In the genomic region with DNA sequence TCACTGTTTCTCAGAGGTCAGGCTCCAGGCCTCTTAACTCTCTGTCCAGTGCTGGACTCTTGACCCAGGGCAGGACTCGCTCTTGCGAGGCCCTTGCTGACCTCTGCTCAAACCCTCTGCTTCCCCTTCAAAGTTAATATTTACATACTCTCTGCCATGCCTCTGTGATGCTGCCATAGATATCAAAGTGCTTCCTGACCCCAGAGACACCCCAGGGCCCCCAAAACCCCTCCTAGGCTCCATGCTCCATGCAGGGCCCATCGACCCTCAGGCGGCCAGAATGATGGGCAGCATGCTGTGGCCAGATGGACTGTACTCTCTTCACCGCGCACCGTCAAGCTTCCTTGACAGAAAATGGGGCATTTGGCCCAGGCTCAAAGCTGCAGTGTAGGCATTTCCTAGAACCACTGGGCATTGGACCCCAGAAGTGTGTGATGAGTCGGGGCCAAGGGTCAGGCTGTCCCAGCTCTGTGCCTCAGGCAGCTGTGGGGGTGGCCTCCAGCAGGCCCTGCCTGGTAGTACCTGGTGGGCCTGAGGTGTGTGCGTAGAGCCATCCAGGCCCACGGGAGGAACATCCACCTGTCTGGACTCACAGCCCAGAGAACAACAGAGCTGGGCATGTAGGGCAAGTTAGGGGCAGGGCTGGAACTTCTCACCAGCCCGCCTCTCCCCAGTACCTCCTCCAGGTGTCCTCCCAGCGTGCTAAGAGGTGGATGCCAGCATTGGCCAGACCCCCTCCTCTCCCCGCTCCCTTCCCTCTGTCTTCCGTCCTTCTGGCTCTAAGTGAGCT, we compare ENCODE assay signal across 1 cellular context.
TF ChIP-seq lines count a peak whose summit lies in the region.

No MANE protein-coding gene starts in this region.

TF ChIP-seq in HepG2, 621 proteins besides CTCF, POLR2A, EP300 and RAD21 (continued from another document and continues in another):
- TF ChIP-seq, protein P1, sequence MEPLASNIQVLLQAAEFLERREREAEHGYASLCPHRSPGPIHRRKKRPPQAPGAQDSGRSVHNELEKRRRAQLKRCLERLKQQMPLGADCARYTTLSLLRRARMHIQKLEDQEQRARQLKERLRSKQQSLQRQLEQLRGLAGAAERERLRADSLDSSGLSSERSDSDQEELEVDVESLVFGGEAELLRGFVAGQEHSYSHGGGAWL (CRISPR knock-in tag; IDR thresholded peaks at IDR 0.05), result 0 out of 2 replicates have a peak, but pooled peaks have one; percentile 7
- TF ChIP-seq, protein P2, sequence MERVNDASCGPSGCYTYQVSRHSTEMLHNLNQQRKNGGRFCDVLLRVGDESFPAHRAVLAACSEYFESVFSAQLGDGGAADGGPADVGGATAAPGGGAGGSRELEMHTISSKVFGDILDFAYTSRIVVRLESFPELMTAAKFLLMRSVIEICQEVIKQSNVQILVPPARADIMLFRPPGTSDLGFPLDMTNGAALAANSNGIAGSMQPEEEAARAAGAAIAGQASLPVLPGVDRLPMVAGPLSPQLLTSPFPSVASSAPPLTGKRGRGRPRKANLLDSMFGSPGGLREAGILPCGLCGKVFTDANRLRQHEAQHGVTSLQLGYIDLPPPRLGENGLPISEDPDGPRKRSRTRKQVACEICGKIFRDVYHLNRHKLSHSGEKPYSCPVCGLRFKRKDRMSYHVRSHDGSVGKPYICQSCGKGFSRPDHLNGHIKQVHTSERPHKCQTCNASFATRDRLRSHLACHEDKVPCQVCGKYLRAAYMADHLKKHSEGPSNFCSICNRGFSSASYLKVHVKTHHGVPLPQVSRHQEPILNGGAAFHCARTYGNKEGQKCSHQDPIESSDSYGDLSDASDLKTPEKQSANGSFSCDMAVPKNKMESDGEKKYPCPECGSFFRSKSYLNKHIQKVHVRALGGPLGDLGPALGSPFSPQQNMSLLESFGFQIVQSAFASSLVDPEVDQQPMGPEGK (CRISPR knock-in tag; IDR thresholded peaks at IDR 0.05), result peak; percentile 98
- TF ChIP-seq POLR2G (IDR thresholded peaks at IDR 0.05; ENCODE audit: low read depth, low read length), result peak; percentile 34; the same call in 1 of the 2 replicates
- TF ChIP-seq, protein P3, sequence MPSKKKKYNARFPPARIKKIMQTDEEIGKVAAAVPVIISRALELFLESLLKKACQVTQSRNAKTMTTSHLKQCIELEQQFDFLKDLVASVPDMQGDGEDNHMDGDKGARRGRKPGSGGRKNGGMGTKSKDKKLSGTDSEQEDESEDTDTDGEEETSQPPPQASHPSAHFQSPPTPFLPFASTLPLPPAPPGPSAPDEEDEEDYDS (CRISPR knock-in tag; IDR thresholded peaks at IDR 0.05), result peak; percentile 48; the same call in 1 of the 2 replicates
- TF ChIP-seq DR1 (CRISPR knock-in tag; IDR thresholded peaks at IDR 0.05), result peak; percentile 76
- TF ChIP-seq, protein P4, sequence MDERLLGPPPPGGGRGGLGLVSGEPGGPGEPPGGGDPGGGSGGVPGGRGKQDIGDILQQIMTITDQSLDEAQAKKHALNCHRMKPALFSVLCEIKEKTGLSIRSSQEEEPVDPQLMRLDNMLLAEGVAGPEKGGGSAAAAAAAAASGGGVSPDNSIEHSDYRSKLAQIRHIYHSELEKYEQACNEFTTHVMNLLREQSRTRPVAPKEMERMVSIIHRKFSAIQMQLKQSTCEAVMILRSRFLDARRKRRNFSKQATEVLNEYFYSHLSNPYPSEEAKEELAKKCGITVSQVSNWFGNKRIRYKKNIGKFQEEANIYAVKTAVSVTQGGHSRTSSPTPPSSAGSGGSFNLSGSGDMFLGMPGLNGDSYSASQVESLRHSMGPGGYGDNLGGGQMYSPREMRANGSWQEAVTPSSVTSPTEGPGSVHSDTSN (CRISPR knock-in tag; IDR thresholded peaks at IDR 0.05), result no peak
- TF ChIP-seq, protein P5, sequence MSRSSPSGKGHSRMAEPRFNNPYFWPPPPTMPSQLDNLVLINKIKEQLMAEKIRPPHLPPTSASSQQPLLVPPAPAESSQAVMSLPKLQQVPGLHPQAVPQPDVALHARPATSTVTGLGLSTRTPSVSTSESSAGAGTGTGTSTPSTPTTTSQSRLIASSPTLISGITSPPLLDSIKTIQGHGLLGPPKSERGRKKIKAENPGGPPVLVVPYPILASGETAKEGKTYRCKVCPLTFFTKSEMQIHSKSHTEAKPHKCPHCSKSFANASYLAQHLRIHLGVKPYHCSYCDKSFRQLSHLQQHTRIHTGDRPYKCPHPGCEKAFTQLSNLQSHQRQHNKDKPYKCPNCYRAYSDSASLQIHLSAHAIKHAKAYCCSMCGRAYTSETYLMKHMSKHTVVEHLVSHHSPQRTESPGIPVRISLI (CRISPR knock-in tag; IDR thresholded peaks at IDR 0.05; ENCODE audit: borderline replicate concordance), result peak; percentile 59; the same call in 1 of the 2 replicates
- TF ChIP-seq, protein P6, sequence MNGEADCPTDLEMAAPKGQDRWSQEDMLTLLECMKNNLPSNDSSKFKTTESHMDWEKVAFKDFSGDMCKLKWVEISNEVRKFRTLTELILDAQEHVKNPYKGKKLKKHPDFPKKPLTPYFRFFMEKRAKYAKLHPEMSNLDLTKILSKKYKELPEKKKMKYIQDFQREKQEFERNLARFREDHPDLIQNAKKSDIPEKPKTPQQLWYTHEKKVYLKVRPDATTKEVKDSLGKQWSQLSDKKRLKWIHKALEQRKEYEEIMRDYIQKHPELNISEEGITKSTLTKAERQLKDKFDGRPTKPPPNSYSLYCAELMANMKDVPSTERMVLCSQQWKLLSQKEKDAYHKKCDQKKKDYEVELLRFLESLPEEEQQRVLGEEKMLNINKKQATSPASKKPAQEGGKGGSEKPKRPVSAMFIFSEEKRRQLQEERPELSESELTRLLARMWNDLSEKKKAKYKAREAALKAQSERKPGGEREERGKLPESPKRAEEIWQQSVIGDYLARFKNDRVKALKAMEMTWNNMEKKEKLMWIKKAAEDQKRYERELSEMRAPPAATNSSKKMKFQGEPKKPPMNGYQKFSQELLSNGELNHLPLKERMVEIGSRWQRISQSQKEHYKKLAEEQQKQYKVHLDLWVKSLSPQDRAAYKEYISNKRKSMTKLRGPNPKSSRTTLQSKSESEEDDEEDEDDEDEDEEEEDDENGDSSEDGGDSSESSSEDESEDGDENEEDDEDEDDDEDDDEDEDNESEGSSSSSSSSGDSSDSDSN (CRISPR knock-in tag; IDR thresholded peaks at IDR 0.05), result peak; percentile 76
- TF ChIP-seq ZNF746 (CRISPR knock-in tag; IDR thresholded peaks at IDR 0.05), result peak; percentile 62; the same call in 1 of the 2 replicates
- TF ChIP-seq NFRKB (IDR thresholded peaks at IDR 0.05), result no peak
- TF ChIP-seq NFE2L2 (IDR thresholded peaks at IDR 0.05; ENCODE audit: low read length), result no peak
- TF ChIP-seq ZNF431 (CRISPR knock-in tag; IDR thresholded peaks at IDR 0.05; ENCODE audit: borderline replicate concordance, low read depth), result 0 out of 2 replicates have a peak, but pooled peaks have one; percentile 66
- TF ChIP-seq CC2D1A (CRISPR knock-in tag; IDR thresholded peaks at IDR 0.05), result no peak
- TF ChIP-seq ZNF772 (CRISPR knock-in tag; IDR thresholded peaks at IDR 0.05), result peak; percentile 95; the same call in 1 of the 2 replicates
- no peak for TF ChIP-seq FIP1L1 (IDR thresholded peaks at IDR 0.05; ENCODE audit: borderline replicate concordance, insufficient read depth, low read depth, low read length)
- TF ChIP-seq ZNF232 (CRISPR knock-in tag; IDR thresholded peaks at IDR 0.05; ENCODE audit: borderline replicate concordance), result 0 out of 2 replicates have a peak, but pooled peaks have one; percentile 26
- TF ChIP-seq ZNF550 (CRISPR knock-in tag; IDR thresholded peaks at IDR 0.05; ENCODE audit: borderline replicate concordance), result no peak
- TF ChIP-seq, protein P7, sequence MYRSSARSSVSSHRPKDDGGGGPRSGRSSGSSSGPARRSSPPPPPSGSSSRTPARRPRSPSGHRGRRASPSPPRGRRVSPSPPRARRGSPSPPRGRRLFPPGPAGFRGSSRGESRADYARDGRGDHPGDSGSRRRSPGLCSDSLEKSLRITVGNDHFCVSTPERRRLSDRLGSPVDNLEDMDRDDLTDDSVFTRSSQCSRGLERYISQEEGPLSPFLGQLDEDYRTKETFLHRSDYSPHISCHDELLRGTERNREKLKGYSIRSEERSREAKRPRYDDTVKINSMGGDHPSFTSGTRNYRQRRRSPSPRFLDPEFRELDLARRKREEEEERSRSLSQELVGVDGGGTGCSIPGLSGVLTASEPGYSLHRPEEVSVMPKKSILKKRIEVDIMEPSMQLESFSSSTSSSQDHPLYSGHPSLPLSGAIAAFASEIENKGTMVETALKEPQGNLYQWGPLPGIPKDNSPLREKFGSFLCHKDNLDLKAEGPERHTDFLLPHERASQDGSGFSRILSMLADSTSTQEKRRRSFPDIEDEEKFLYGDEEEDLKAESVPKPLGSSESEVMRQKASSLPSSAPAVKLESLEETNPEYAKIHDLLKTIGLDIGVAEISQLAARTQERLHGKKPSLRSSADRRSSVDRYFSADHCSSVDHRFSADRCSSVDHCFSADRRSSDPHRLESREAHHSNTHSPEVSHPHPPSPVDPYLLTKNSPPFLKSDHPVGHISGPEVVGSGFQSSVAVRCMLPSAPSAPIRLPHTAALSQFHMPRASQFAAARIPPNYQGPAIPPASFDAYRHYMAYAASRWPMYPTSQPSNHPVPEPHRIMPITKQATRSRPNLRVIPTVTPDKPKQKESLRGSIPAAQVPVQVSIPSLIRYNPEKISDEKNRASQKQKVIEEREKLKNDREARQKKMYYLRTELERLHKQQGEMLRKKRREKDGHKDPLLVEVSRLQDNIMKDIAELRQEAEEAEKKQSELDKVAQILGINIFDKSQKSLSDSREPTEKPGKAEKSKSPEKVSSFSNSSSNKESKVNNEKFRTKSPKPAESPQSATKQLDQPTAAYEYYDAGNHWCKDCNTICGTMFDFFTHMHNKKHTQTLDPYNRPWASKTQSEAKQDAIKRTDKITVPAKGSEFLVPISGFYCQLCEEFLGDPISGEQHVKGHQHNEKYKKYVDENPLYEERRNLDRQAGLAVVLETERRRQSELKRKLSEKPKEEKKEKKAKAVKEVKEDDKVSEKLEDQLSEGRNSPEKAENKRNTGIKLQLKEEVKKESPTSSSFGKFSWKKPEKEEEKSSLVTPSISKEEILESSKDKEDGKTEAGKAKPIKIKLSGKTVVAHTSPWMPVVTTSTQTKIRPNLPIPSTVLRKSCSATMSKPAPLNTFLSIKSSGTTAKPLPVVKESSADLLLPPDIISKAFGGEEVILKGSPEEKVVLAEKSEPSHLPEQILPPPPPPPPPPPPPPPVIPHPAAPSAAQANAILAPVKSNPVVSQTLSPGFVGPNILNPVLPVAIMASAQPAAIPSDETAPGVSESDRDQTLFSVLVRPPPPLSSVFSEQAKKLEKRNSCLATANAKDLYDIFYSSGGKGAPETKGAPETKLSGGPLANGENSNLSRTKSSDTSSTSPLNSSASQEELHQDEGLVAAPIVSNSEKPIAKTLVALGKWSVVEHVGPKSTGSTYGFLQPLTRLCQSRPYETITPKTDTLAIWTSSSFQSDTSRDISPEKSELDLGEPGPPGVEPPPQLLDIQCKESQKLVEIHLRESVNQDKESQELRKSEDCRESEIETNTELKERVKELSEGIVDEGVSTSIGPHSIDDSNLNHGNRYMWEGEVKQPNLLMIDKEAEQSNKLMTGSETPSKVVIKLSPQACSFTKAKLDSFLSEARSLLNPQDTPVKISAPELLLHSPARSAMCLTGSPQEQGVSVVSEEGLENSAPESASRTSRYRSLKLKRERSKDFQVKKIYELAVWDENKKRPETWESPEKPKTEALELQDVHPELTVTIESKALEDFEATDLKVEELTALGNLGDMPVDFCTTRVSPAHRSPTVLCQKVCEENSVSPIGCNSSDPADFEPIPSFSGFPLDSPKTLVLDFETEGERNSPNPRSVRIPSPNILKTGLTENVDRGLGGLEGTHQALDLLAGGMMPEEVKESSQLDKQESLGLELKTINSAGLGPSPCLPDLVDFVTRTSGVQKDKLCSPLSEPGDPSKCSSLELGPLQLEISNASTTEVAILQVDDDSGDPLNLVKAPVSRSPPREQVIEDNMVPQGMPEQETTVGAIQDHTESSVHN (CRISPR knock-in tag; IDR thresholded peaks at IDR 0.05), result no peak
- peak; percentile 78 for TF ChIP-seq ZNF543 (CRISPR knock-in tag; IDR thresholded peaks at IDR 0.05)
- peak; percentile 87 for TF ChIP-seq TEAD3 (CRISPR knock-in tag; optimal IDR thresholded peaks at IDR 0.05; ENCODE audit: borderline replicate concordance)
- TF ChIP-seq NFYB (CRISPR knock-in tag; IDR thresholded peaks at IDR 0.05), result no peak
- TF ChIP-seq ZNF569 (CRISPR knock-in tag; IDR thresholded peaks at IDR 0.05; ENCODE audit: borderline replicate concordance), result no peak
- TF ChIP-seq ELF1 (CRISPR knock-in tag; IDR thresholded peaks at IDR 0.05), result 0 out of 2 replicates have a peak, but pooled peaks have one; percentile 29
- no peak for TF ChIP-seq NFIB (CRISPR knock-in tag; IDR thresholded peaks at IDR 0.05; ENCODE audit: borderline replicate concordance)
- TF ChIP-seq HOXA3 (CRISPR knock-in tag; IDR thresholded peaks at IDR 0.05), result peak; percentile 82
- TF ChIP-seq ZNF724P (CRISPR knock-in tag; IDR thresholded peaks at IDR 0.05; ENCODE audit: borderline replicate concordance), result 0 out of 2 replicates have a peak, but pooled peaks have one; percentile 70
- TF ChIP-seq ZNF567 (CRISPR knock-in tag; IDR thresholded peaks at IDR 0.05; ENCODE audit: borderline replicate concordance), result no peak
- no peak for TF ChIP-seq ZNF777 (CRISPR knock-in tag; IDR thresholded peaks at IDR 0.05)
- TF ChIP-seq NPAS2 (CRISPR knock-in tag; IDR thresholded peaks at IDR 0.05; ENCODE audit: borderline replicate concordance), result no peak
- 0 out of 2 replicates have a peak, but pooled peaks have one; percentile 88 for TF ChIP-seq SMYD3 (CRISPR knock-in tag; IDR thresholded peaks at IDR 0.05)
- TF ChIP-seq ZNF44 (CRISPR knock-in tag; IDR thresholded peaks at IDR 0.05), result no peak
- TF ChIP-seq, protein P8, sequence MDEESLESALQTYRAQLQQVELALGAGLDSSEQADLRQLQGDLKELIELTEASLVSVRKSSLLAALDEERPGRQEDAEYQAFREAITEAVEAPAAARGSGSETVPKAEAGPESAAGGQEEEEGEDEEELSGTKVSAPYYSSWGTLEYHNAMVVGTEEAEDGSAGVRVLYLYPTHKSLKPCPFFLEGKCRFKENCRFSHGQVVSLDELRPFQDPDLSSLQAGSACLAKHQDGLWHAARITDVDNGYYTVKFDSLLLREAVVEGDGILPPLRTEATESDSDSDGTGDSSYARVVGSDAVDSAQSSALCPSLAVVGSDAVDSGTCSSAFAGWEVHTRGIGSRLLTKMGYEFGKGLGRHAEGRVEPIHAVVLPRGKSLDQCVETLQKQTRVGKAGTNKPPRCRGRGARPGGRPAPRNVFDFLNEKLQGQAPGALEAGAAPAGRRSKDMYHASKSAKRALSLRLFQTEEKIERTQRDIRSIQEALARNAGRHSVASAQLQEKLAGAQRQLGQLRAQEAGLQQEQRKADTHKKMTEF (CRISPR knock-in tag; IDR thresholded peaks at IDR 0.05), result peak; percentile 84
- TF ChIP-seq MAFF (IDR thresholded peaks at IDR 0.05; ENCODE audit: low read depth, low read length), result 0 out of 2 replicates have a peak, but pooled peaks have one; percentile 37
- no peak for TF ChIP-seq RAD51 (IDR thresholded peaks at IDR 0.05; ENCODE audit: borderline replicate concordance)
- peak; percentile 59; the same call in 1 of the 2 replicates for TF ChIP-seq MYC (CRISPR knock-in tag; IDR thresholded peaks at IDR 0.05; ENCODE audit: borderline replicate concordance)
- TF ChIP-seq, protein P9, sequence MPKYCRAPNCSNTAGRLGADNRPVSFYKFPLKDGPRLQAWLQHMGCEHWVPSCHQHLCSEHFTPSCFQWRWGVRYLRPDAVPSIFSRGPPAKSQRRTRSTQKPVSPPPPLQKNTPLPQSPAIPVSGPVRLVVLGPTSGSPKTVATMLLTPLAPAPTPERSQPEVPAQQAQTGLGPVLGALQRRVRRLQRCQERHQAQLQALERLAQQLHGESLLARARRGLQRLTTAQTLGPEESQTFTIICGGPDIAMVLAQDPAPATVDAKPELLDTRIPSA (CRISPR knock-in tag; IDR thresholded peaks at IDR 0.05; ENCODE audit: borderline replicate concordance), result no peak
